In the genomic region with DNA sequence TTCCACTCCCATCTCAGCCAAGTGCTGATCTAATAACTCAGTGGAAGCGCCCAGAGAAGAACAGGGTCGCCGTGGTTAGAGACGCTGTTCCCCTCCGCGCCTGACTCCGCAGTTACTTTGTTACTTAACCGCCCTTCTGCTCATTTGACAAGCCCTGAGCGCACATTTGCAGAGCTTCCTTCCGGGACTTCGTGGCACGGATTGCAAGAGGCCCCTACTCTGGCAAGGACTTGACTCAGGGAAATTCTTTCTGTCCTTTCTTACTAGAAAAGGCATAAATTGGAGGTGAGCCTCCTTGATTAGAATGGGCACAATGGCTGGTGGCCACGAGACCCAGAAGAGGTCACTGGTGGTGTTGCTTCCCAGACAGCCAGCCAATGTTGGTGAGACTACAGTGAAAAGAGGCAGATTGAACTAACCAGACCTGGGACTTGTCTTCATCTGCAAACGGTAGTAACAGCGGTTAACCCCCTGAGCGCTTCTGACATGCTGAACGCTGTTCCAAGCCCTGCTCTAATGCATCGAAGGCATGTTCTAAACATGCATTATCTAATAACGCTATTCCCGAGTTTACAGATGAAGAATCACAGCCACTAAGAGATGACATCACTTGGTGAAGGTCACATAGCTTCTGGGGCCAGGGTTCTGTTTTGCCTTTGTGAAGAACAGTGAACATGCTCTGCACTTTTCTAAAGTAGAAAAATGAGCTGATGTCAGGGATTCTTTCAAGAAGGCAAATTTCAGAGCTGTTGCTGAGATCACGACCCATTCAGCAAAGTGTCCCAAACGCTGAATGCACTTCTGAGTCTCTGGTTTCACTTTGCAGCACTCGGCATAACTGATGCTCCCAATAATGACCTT, we compare ENCODE assay signal across 8 cellular contexts. TPM values are rescaled to one million over a fixed set of nuclear protein-coding genes. Genes with fewer than 3 reads are reported as not detected.
DNase-seq lines count a peak whose midpoint lies in the region; ATAC-seq and TF ChIP-seq lines count a peak whose summit lies in the region.

No MANE protein-coding gene starts in this region.

- peak; percentile 59 to 91 for DNase-seq in HL-60 (ENCODE audit: low read depth in 1 of 2, low spot score in 1 of 2)
- peak; percentile 83 for DNase-seq in activated CD8-positive, alpha-beta memory T cell treated with anti-CD3 and anti-CD28 coated beads, Interleukin-2, amount 10 ng/mL, durations not matched to agents 7 days and 5 days
- DNase-seq in germinal center (ENCODE audit: low spot score): peak; percentile 52
- peak; percentile 27 for DNase-seq in stimulated activated CD4-positive, alpha-beta T cell treated with anti-CD3 and anti-CD28 coated beads, Interleukin-12 subunit alpha, Interleukin-12 subunit beta, amount 100 ng/mL, for 4 hours
- DNase-seq in NCI-H187 treated with DMSO at 0.1 percent for 48 hours (lab: John Stamatoyannopoulos, UW): no peak
- no peak for DNase-seq in NCI-H524 (lab: John Stamatoyannopoulos, UW)
- DNase-seq in DMS79 (lab: John Stamatoyannopoulos, UW): no peak

- peak overlapping the region; percentile 67 for H3K4me3 Mint-ChIP-seq in activated CD8-positive, alpha-beta memory T cell treated with anti-CD3 and anti-CD28 coated beads, Interleukin-2, amount 10 ng/mL, durations not matched to agents 7 days and 5 days

- ATAC-seq in activated CD8-positive, alpha-beta memory T cell treated with anti-CD3 and anti-CD28 coated beads, Interleukin-2, amount 10 ng/mL, durations not matched to agents 7 days and 5 days: peak; percentile 90
- no peak for ATAC-seq in HG02970 (IDR thresholded peaks at IDR 0.05; ENCODE audit: low FRiP score, unreplicated experiment)

- CTCF ChIA-PET in activated CD8-positive, alpha-beta memory T cell treated with anti-CD3 and anti-CD28 coated beads, Interleukin-2, amount 10 ng/mL, durations not matched to agents 7 days and 5 days (lab: Charles Lee): interaction anchor here (0.7 to 2.3 kb wide), 12 partner anchors 9 to 643 kb away, joined by 3 to 13 read pairs (median 3); partner anchors contain the start of gene JDP2

- peak overlapping the region; percentile 98 for H3K27ac ChIP-seq in HL-60 (replicated peaks)

- TF ChIP-seq CTCF in HL-60 (IDR thresholded peaks at IDR 0.05; ENCODE audit: insufficient read depth, low read length): no peak

- H3K27ac Mint-ChIP-seq in activated CD8-positive, alpha-beta memory T cell treated with anti-CD3 and anti-CD28 coated beads, Interleukin-2, amount 10 ng/mL, durations not matched to agents 7 days and 5 days: peak overlapping the region; percentile 94

- peaks cover 31% of the 10 kb centered on the region for H3K4me1 Mint-ChIP-seq in activated CD8-positive, alpha-beta memory T cell treated with anti-CD3 and anti-CD28 coated beads, Interleukin-2, amount 10 ng/mL, durations not matched to agents 7 days and 5 days

- H3K9me3 Mint-ChIP-seq in activated CD8-positive, alpha-beta memory T cell treated with anti-CD3 and anti-CD28 coated beads, Interleukin-2, amount 10 ng/mL, durations not matched to agents 7 days and 5 days (ENCODE audit: low read depth): peaks cover 3% of the 10 kb centered on the region

- H3K27me3 ChIP-seq in HL-60 (ENCODE audit: insufficient read depth, poor library complexity, severe bottlenecking): no peaks in the 10 kb centered on the region

- H3K4me3 ChIP-seq in HL-60 (replicated peaks; ENCODE audit: insufficient read depth, low read length): no peak overlapping the region

- no peaks in the 10 kb centered on the region for H3K36me3 Mint-ChIP-seq in activated CD8-positive, alpha-beta memory T cell treated with anti-CD3 and anti-CD28 coated beads, Interleukin-2, amount 10 ng/mL, durations not matched to agents 7 days and 5 days

- H3K27me3 Mint-ChIP-seq in activated CD8-positive, alpha-beta memory T cell treated with anti-CD3 and anti-CD28 coated beads, Interleukin-2, amount 10 ng/mL, durations not matched to agents 7 days and 5 days: peaks cover 12% of the 10 kb centered on the region

RNA-seq across cellular contexts. Expression of gene FOS, which starts 55.8 kb away (rescaled TPM):
- 10 to 100 TPM in 1 of 2 experiments, 1 to 10 TPM in 1; 6.9 to 78.6 TPM for total RNA-seq in activated CD8-positive, alpha-beta memory T cell treated with anti-CD3 and anti-CD28 coated beads, Interleukin-2, amount 10 ng/mL, durations not matched to agents 7 days and 5 days

Comparison
In these comparisons a context has a peak if more than half of its experiments do, and no peak if none do; other contexts are left out.
1. DNase-seq: peak in HL-60 (2 of 2), activated CD8-positive, alpha-beta memory T cell treated with anti-CD3 and anti-CD28 coated beads, Interleukin-2, amount 10 ng/mL, durations not matched to agents 7 days and 5 days (single experiment), germinal center (single experiment) and stimulated activated CD4-positive, alpha-beta T cell treated with anti-CD3 and anti-CD28 coated beads, Interleukin-12 subunit alpha, Interleukin-12 subunit beta, amount 100 ng/mL, for 4 hours (single experiment); none in NCI-H187 treated with DMSO at 0.1 percent for 48 hours (single experiment), NCI-H524 (0 of 2) and DMS79 (single experiment).